ENCODE assay signal across 20 cellular contexts in the genomic region with DNA sequence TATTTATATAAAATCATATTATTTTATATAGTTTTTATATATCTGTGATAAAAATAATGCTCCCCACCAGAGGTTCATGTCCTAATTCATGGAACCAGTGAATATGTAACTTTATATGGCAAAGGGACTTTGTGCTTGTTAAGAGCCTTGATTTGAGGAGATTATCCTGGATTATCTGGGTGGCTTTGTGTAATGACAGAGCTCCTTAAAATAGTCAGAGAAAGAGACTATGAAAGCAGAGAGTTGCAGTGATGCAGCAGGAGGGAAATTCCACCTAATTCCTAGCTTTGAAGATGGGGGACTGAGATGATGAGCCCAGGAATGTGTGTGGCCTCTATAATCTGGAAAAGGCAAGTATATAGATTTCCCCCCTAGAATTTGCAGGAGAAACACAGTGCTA.
"Had no signal": no experiment of that assay in that cellular context is flagged by ENCODE, and none has a peak within 500 bp of the region (broad histone marks: within the 10 kb centered on the region; RNA-seq: fewer than 3 reads in every experiment).

No MANE protein-coding gene starts in this region.

- H3K27me3 ChIP-seq: ovary, right atrium auricular region, right lobe of liver, tibial nerve, uterus had no signal

- H3K27ac ChIP-seq: left ventricle myocardium inferior, ovary, right atrium auricular region, right lobe of liver, tibial nerve, uterus had no signal

- H3K9me3 ChIP-seq: left ventricle myocardium inferior, ovary, right atrium auricular region, right lobe of liver, tibial nerve, uterus had no signal

- H3K4me3 ChIP-seq: left ventricle myocardium inferior, lung, ovary, right atrium auricular region, right lobe of liver, smooth muscle cell, tibial nerve, uterus had no signal

- DNase-seq: islet precursor cell; left ventricle myocardium inferior; mesendoderm; naive B cell; natural killer cell; nephron progenitor cell; ovary; right lobe of liver; stimulated activated CD4-positive, alpha-beta T cell treated with anti-CD3 and anti-CD28 coated beads, Interleukin-1b, Interleukin-23, amount 100 ng/mL, for 48 hours; stimulated activated CD4-positive, alpha-beta T cell treated with anti-CD3 and anti-CD28 coated beads, Interleukin-2, amount 100 ng/mL, for 48 hours; stimulated activated CD4-positive, alpha-beta T cell treated with anti-CD3 and anti-CD28 coated beads, Interleukin-4, amount 100 ng/mL, for 4 hours; stimulated activated CD8-positive, alpha-beta memory T cell treated with anti-CD3 and anti-CD28 coated beads, Interleukin-4, amount 100 ng/mL, for 48 hours; stimulated activated naive CD4-positive, alpha-beta T cell treated with Interleukin-2 at 50 U/mL for 16 hours; stimulated activated naive CD8-positive, alpha-beta T cell treated with anti-CD3 and anti-CD28 coated beads, Interleukin-15, amount 100 ng/mL, for 72 hours; substantia nigra; uterus had no signal

- H3K36me3 ChIP-seq: left ventricle myocardium inferior, ovary, right atrium auricular region, right lobe of liver, tibial nerve, uterus had no signal
